In genomic region chr15:99631256-99631655, GRCh38 we compare ENCODE assay signal across 9 cellular contexts.
DNase-seq lines count a peak whose midpoint lies in the region; ATAC-seq, FAIRE-seq and TF ChIP-seq lines count a peak whose summit lies in the region.
"Had no signal": no experiment of that assay in that cellular context is flagged by ENCODE, and none has a peak within 500 bp of the region (broad histone marks: within the 10 kb centered on the region; RNA-seq: fewer than 3 reads in every experiment).

No MANE protein-coding gene starts in this region.

- peaks cover 33% of the 10 kb centered on the region for H3K9me3 Mint-ChIP-seq in nephron

- H3K27ac Mint-ChIP-seq in nephron: peak overlapping the region; percentile 21 to 80 (median 57)

- peaks cover 1% of the 10 kb centered on the region; the same call in 1 of the 2 replicates for H3K9me3 ChIP-seq in OCI-LY3 (ENCODE audit: insufficient read depth, low read length)
- H3K9me3 ChIP-seq: body of pancreas had no signal

- no peak overlapping the region for H3K4me3 Mint-ChIP-seq in nephron

- H3K4me2 ChIP-seq in OCI-LY3 (ENCODE audit: low read length): peak overlapping the region; percentile 73

- H3K9ac ChIP-seq in OCI-LY3 (ENCODE audit: low read length): no peak overlapping the region

- H3K4me1 Mint-ChIP-seq in nephron: peaks cover 17% of the 10 kb centered on the region

- TF ChIP-seq CTCF in OCI-LY3 (IDR thresholded peaks at IDR 0.05; ENCODE audit: low read depth, low read length): no peak
- TF ChIP-seq CTCF in nephron (IDR thresholded peaks at IDR 0.05; ENCODE audit: unreplicated experiment in 3 of 3): no peak

- no peaks in the 10 kb centered on the region for H3K27me3 Mint-ChIP-seq in nephron (ENCODE audit: low read depth)

- H3K36me3 Mint-ChIP-seq in nephron (ENCODE audit: low read depth): peaks cover 73% of the 10 kb centered on the region

- FAIRE-seq in HTR-8/SVneo (lab: Jason Lieb, UNC): no peak

- H4K20me1 ChIP-seq in OCI-LY3 (ENCODE audit: insufficient read depth, low read length): peaks cover 30% of the 10 kb centered on the region

- peak overlapping the region; percentile 44 for H3K27ac ChIP-seq in OCI-LY3 (ENCODE audit: low read length)

- H3K4me1 ChIP-seq in OCI-LY3 (ENCODE audit: low read length): peaks cover 33% of the 10 kb centered on the region

- peaks cover 24% of the 10 kb centered on the region for H3K36me3 ChIP-seq in OCI-LY3 (replicated peaks; ENCODE audit: low read depth, low read length)

- peak overlapping the region; percentile 48 for H3K4me3 ChIP-seq in OCI-LY3 (ENCODE audit: low read length)
- H3K4me3 ChIP-seq: body of pancreas had no signal

- no peaks in the 10 kb centered on the region for H3K27me3 ChIP-seq in OCI-LY3 (ENCODE audit: low read depth, low read length)
- H3K27me3 ChIP-seq: body of pancreas had no signal

- DNase-seq in effector CD8-positive, alpha-beta T cell (lab: John Stamatoyannopoulos, UW): no peak
- no peak for DNase-seq in islet precursor cell
- no peak for DNase-seq in HTR-8/SVneo (ENCODE audit: insufficient read length, low spot score)
- DNase-seq in activated gamma-delta T cell (lab: John Stamatoyannopoulos, UW): no peak

- peak; percentile 96 for ATAC-seq in GM18870 (IDR thresholded peaks at IDR 0.05; ENCODE audit: unreplicated experiment)
- ATAC-seq in HG02852 (IDR thresholded peaks at IDR 0.05; ENCODE audit: unreplicated experiment): peak; percentile 96
- ATAC-seq: body of pancreas had no signal

- peaks cover 30% of the 10 kb centered on the region for H3K79me2 ChIP-seq in OCI-LY3 (ENCODE audit: low read length)

- H2AFZ ChIP-seq in OCI-LY3 (ENCODE audit: low read depth, low read length): no peak overlapping the region
